In the genomic region with DNA sequence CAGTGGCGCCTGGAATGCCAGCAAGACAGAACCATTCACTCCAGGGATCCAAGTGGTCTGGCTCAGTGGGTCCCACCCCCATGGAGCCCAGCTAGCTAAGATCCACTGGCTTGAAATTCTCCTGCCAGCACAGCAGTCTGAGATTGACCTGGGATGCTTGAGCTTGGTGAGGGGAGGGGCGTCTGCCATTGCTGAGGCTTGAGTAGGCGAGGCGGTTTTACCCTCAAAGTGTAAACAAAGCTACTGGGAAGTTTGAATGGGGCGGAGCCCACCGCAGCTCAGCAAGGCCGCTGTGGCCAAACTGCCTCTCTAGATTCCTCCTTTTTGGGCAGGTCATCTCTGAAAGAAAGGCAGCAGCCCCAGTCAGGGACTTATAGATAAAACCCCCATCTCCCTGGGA, we compare ENCODE assay signal across 33 cellular contexts.
"Had no signal": no experiment of that assay in that cellular context is flagged by ENCODE, and none has a peak within 500 bp of the region (broad histone marks: within the 10 kb centered on the region; RNA-seq: fewer than 3 reads in every experiment).

No MANE protein-coding gene starts in this region.

- H3K4me3 ChIP-seq: adrenal gland, Peyer's patch, SJSA1 had no signal

- H3K27me3 ChIP-seq: adrenal gland, brain microvascular endothelial cell, Peyer's patch, SJSA1 had no signal

- H3K36me3 Mint-ChIP-seq: activated CD4-positive, alpha-beta memory T cell treated with anti-CD3 and anti-CD28 coated beads for 36 hours had no signal

- H3K27me3 Mint-ChIP-seq: activated B cell treated with CpG ODN at 0.5 μM for 24 hours; activated CD4-positive, alpha-beta memory T cell treated with anti-CD3 and anti-CD28 coated beads for 36 hours had no signal

- H3K27ac ChIP-seq: adrenal gland, brain microvascular endothelial cell, Peyer's patch, SJSA1 had no signal

- H3K4me2 ChIP-seq: SK-N-SH had no signal

- H3K9me3 ChIP-seq: adrenal gland, Peyer's patch, SJSA1, SK-N-SH had no signal

- H3K4me3 Mint-ChIP-seq: activated B cell treated with CpG ODN at 0.5 μM for 24 hours; activated CD4-positive, alpha-beta memory T cell treated with anti-CD3 and anti-CD28 coated beads for 36 hours; activated naive CD4-positive, alpha-beta T cell treated with anti-CD3 and anti-CD28 coated beads for 36 hours; activated T-cell treated with anti-CD3 and anti-CD28 coated beads, Interleukin-2, amount 50 U/mL, for 4 hours; activated T-helper 1 cell treated with anti-CD3 and anti-CD28 coated beads, Interleukin-12 subunit alpha, Interleukin-12 subunit beta, Interleukin-2, Interleukin-4 antibody, amounts not matched to agents 30 ng/mL and 10 ng/mL and 1 ng/mL, durations not matched to agents 14 hours and 24 hours and 36 hours; T-helper 1 cell treated with Interleukin-12 subunit alpha and Interleukin-12 subunit beta and Interleukin-4 antibody, amounts not matched to agents 30 μg/mL and 1 μg/mL, for 36 hours; T-helper 2 cell treated with Interferon-gamma antibody and Interleukin-4, amounts not matched to agents 5 μg/mL and 100 μg/mL, for 36 hours had no signal

- H3K36me3 ChIP-seq: adrenal gland, brain microvascular endothelial cell, Peyer's patch, SJSA1 had no signal

- H3K4me1 ChIP-seq: Peyer's patch had no signal

- H3K27ac Mint-ChIP-seq: activated B cell treated with CpG ODN at 0.5 μM for 24 hours; activated CD4-positive, alpha-beta memory T cell treated with anti-CD3 and anti-CD28 coated beads for 36 hours; activated naive CD4-positive, alpha-beta T cell treated with anti-CD3 and anti-CD28 coated beads for 36 hours; activated naive CD4-positive, alpha-beta T cell treated with anti-CD3 and anti-CD28 coated beads, Interleukin-2, amount 50 U/mL, for 72 hours; activated T-helper 1 cell treated with anti-CD3 and anti-CD28 coated beads, Interleukin-12 subunit alpha, Interleukin-12 subunit beta, Interleukin-2, Interleukin-4 antibody, amounts not matched to agents 30 ng/mL and 10 ng/mL and 1 ng/mL, durations not matched to agents 14 hours and 24 hours and 36 hours; T-helper 1 cell treated with Interleukin-12 subunit alpha and Interleukin-12 subunit beta and Interleukin-4 antibody, amounts not matched to agents 30 μg/mL and 1 μg/mL, for 36 hours; T-helper 2 cell treated with Interferon-gamma antibody and Interleukin-4, amounts not matched to agents 5 μg/mL and 100 μg/mL, for 36 hours had no signal

- DNase-seq: activated B cell treated with CpG ODN at 0.5 μM for 24 hours; activated CD4-positive, alpha-beta memory T cell treated with anti-CD3 and anti-CD28 coated beads for 36 hours; activated CD4-positive, alpha-beta T cell treated with anti-CD3 and anti-CD28 coated beads for 4 hours; activated CD4-positive, alpha-beta T cell treated with anti-CD3 and anti-CD28 coated beads, Interleukin-2, amount 50 U/mL, for 1 hour; activated CD4-positive, CD25-positive, alpha-beta regulatory T cell treated with anti-CD3 and anti-CD28 coated beads, Interleukin-2, amount 50 U/mL, for 72 hours; activated CD8-positive, alpha-beta memory T cell treated with anti-CD3 and anti-CD28 coated beads, Interleukin-2, amount 50 U/mL, for 4 hours; activated gamma-delta T cell treated with Interleukin-2 at 50 U/mL for 16 hours; activated naive CD4-positive, alpha-beta T cell treated with anti-CD3 and anti-CD28 coated beads for 36 hours; activated T-cell treated with anti-CD3 and anti-CD28 coated beads for 4 hours; activated T-cell treated with anti-CD3 and anti-CD28 coated beads, Interleukin-2, amount 50 U/mL, for 4 hours; adrenal gland; anterior cingulate cortex; brain microvascular endothelial cell; central memory CD4-positive, alpha-beta T cell; Karpas-422; NCI-H1048; NCI-H1105 treated with DMSO at 0.1 percent for 48 hours; NCI-H1436; NCI-H1694; NCI-H1930; NCI-H2081 treated with DMSO at 0.1 percent for 48 hours; NCI-H345; NCI-H524 treated with DMSO at 0.1 percent for 48 hours; PC-3; Peyer's patch; RPMI8226; SHP77 treated with DMSO at 0.1 percent for 48 hours; SK-N-SH had no signal

- H3K9ac ChIP-seq: SK-N-SH had no signal

- ATAC-seq: activated naive CD4-positive, alpha-beta T cell treated with anti-CD3 and anti-CD28 coated beads, Interleukin-2, amount 50 U/mL, for 72 hours; activated T-cell treated with anti-CD3 and anti-CD28 coated beads, Interleukin-2, amount 50 U/mL, for 4 hours; PC-3 had no signal
